Comparison of ENCODE assay signal across 4 cellular contexts in the genomic region with DNA sequence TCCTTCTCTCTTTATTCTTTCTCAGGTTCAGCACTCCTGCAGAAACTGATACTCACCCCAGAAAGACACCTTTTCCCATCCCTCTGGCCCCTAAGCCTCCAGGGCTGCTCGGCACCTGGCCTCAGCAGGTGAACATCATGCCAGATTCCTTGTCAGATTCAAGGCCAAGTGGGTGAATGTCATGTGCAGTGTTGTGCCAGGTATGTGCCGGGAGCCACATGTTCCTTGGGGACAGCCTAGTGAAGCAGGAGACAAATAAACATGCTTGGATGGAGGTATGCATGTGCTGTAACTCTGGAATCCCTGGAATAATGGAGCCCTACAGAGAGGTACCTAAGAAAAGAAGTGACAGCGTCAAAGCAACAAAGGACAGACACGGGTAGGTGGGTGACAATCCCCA. TPM values are rescaled to one million over a fixed set of nuclear protein-coding genes. Genes with fewer than 3 reads are reported as not detected.
"Had no signal": no experiment of that assay in that cellular context is flagged by ENCODE, and none has a peak within 500 bp of the region (broad histone marks: within the 10 kb centered on the region; RNA-seq: fewer than 3 reads in every experiment).

No MANE protein-coding gene starts in this region.

RNA-seq across cellular contexts. Expression of a gene that starts 1.7 kb away (rescaled TPM):
- total RNA-seq: GM23248, H4, H7 had no signal

RNA-seq across cellular contexts. Expression of a gene that starts 47.3 kb away (rescaled TPM):
- total RNA-seq: GM23248, H4, H7, HFFc6 had no signal

RNA-seq across cellular contexts. Expression of a gene that starts 56.9 kb away (rescaled TPM):
- total RNA-seq: GM23248, H4 had no signal
